In genomic region chr11:57482782-57483569, GRCh38 we compare ENCODE assay signal across 1 cellular context.
TF ChIP-seq lines count a peak whose summit lies in the region.

No MANE protein-coding gene starts in this region.

TF ChIP-seq in IMR-90, 13 proteins besides CTCF, POLR2A, EP300 and RAD21:
- TF ChIP-seq SMC3 (IDR thresholded peaks at IDR 0.05; ENCODE audit: low read depth, low read length): peak; percentile 48
- no peak for TF ChIP-seq MAFK (IDR thresholded peaks at IDR 0.05; ENCODE audit: low read depth, low read length)
- TF ChIP-seq MAZ (IDR thresholded peaks at IDR 0.05; ENCODE audit: borderline replicate concordance, low read depth, low read length): peak; percentile 93; the same call in 1 of the 2 replicates
- TF ChIP-seq BHLHE40 (IDR thresholded peaks at IDR 0.05; ENCODE audit: low read depth, low read length): peak; percentile 90
- peak; percentile 63 for TF ChIP-seq USF2 (IDR thresholded peaks at IDR 0.05; ENCODE audit: low read depth, low read length)
- TF ChIP-seq MXI1 (IDR thresholded peaks at IDR 0.05; ENCODE audit: borderline replicate concordance, low read depth, low read length): peak; percentile 75; the same call in 1 of the 2 replicates
- no peak for TF ChIP-seq FOS (IDR thresholded peaks at IDR 0.05; ENCODE audit: low read depth, low read length)
